In genomic region chr12:46578190-46578982, GRCh38 we compare ENCODE assay signal across 21 cellular contexts.
DNase-seq lines count a peak whose midpoint lies in the region; ATAC-seq, FAIRE-seq and TF ChIP-seq lines count a peak whose summit lies in the region.
"Had no signal": no experiment of that assay in that cellular context is flagged by ENCODE, and none has a peak within 500 bp of the region (broad histone marks: within the 10 kb centered on the region; RNA-seq: fewer than 3 reads in every experiment).

No MANE protein-coding gene starts in this region.

- H3K4me3 ChIP-seq in Panc1 (ENCODE audit: low read depth in 2 of 2, low read length in 2 of 2) (no peak overlapping the region), keratinocyte (ENCODE audit: control insufficient read depth in 2 of 3, extremely low read depth in 1 of 3, insufficient read depth in 2 of 3, low read depth in 1 of 3, low read length in 3 of 3) (no peak overlapping the region), suprapubic skin (no peak overlapping the region), transverse colon (no peak overlapping the region)
- H3K4me3 ChIP-seq: MG63 had no signal

- no peak for TF ChIP-seq CTCF in Panc1 (IDR thresholded peaks at IDR 0.05)
- TF ChIP-seq CTCF in keratinocyte (optimal IDR thresholded peaks at IDR 0.05 in 1 of 3, IDR thresholded peaks at IDR 0.05 in 1 of 3, conservative IDR thresholded peaks at IDR 0.05 in 1 of 3; ENCODE audit: extremely low read depth in 1 of 3, insufficient read depth in 2 of 3, low read length in 3 of 3): no peak
- TF ChIP-seq CTCF in suprapubic skin (IDR thresholded peaks at IDR 0.05): no peak
- no peak for TF ChIP-seq CTCF in transverse colon (IDR thresholded peaks at IDR 0.05)

- H3K79me2 ChIP-seq in keratinocyte (ENCODE audit: control insufficient read depth, insufficient read depth, low read length): no peaks in the 10 kb centered on the region

- H3K9me1 ChIP-seq in keratinocyte (ENCODE audit: control insufficient read depth, extremely low read depth, insufficient read depth, low read length): no peaks in the 10 kb centered on the region

- ATAC-seq in Panc1 (no peak), GM19023 (IDR thresholded peaks at IDR 0.05; ENCODE audit: unreplicated experiment) (no peak)

- WGBS in suprapubic skin: 70% methylated on average over 4 of the region's 4 CpGs
- 73 to 79% methylated on average over 4 of the region's 4 CpGs for WGBS in transverse colon (ENCODE audit: low coverage in 1 of 2), 2 donors

- no peak overlapping the region for H3K4me2 ChIP-seq in keratinocyte (ENCODE audit: control insufficient read depth, extremely low read depth, insufficient read depth, low read depth, low read length)

- no peak overlapping the region for H2AFZ ChIP-seq in keratinocyte (ENCODE audit: control insufficient read depth, low read length)

- H3K9ac ChIP-seq in keratinocyte (ENCODE audit: control insufficient read depth, extremely low read depth, insufficient read depth, low read length): no peak overlapping the region

- H3K27me3 ChIP-seq in Panc1 (ENCODE audit: control insufficient read depth, insufficient read depth, low read length) (no peaks in the 10 kb centered on the region), keratinocyte (ENCODE audit: control insufficient read depth, extremely low read depth, insufficient read depth, low read length) (no peaks in the 10 kb centered on the region), suprapubic skin (no peaks in the 10 kb centered on the region), transverse colon (no peaks in the 10 kb centered on the region)
- H3K27me3 ChIP-seq: BE2C, MG63 had no signal

- dilution Hi-C loops in keratinocyte (cut with MboI; ENCODE audit: extremely low pct_ligation_motif_present, low sequenced_read_pairs): no loop called here

- intact Hi-C loops in Panc1 (cut with micrococcal nuclease; ENCODE audit: unreplicated experiment): no loop called here
- intact Hi-C loops in transverse colon (cut with DNase I; ENCODE audit: low total_unique reads): no loop called here

- H3K27ac ChIP-seq in Panc1 (ENCODE audit: low read length) (peak overlapping the region; percentile 62; the same call in 1 of the 2 replicates), keratinocyte (ENCODE audit: control insufficient read depth, insufficient read depth, low read length) (peak overlapping the region; percentile 68), suprapubic skin (peak overlapping the region; percentile 28), transverse colon (no peak overlapping the region)
- H3K27ac ChIP-seq: 22Rv1, RWPE1 had no signal

- CTCF ChIA-PET in Panc1 (lab: Charles Lee): no interaction called here

- TF ChIP-seq POLR2A in suprapubic skin (IDR thresholded peaks at IDR 0.05) (no peak), transverse colon (IDR thresholded peaks at IDR 0.05) (no peak)

- in situ Hi-C loops in Panc1 (cut with HindIII; ENCODE audit: low pct_unique_long_range_greater_than_20kb, low sequenced_read_pairs) (no loop called here), transverse colon (cut with MboI; ENCODE audit: low pct_ligation_motif_present in 1 of 4, low pct_unique_long_range_greater_than_20kb in 1 of 4, low sequenced_read_pairs in 3 of 4) (no loop called here)

- no peaks in the 10 kb centered on the region; the same call in 1 of the 2 replicates for H3K9me3 ChIP-seq in Panc1 (ENCODE audit: control insufficient read depth, insufficient read depth, low read depth, low read length)
- H3K9me3 ChIP-seq in keratinocyte (ENCODE audit: control insufficient read depth, low read depth, low read length): no peaks in the 10 kb centered on the region
- no peaks in the 10 kb centered on the region for H3K9me3 ChIP-seq in suprapubic skin
- no peaks in the 10 kb centered on the region for H3K9me3 ChIP-seq in transverse colon
- H3K9me3 ChIP-seq: BE2C had no signal

- DNase-seq in DMS53 (lab: John Stamatoyannopoulos, UW) (peak; percentile 55), DMS53 treated with DMSO at 0.1 percent for 48 hours (lab: John Stamatoyannopoulos, UW; ENCODE audit: unreplicated experiment) (no peak), Panc1 (ENCODE audit: low read depth, low spot score) (no peak), keratinocyte (ENCODE audit: low read depth, low spot score) (no peak), suprapubic skin (ENCODE audit: low spot score in 2 of 2) (no peak), foreskin melanocyte (no peak), transverse colon (no peak)
- DNase-seq: BE2C; CD4-positive, alpha-beta T cell; DND-41; Karpas-422; MG63; NCI-H1105; NCI-H1694 treated with DMSO at 0.1 percent for 48 hours; NCI-H2107; NCI-H526 had no signal

- H3K4me1 ChIP-seq in Panc1 (ENCODE audit: control insufficient read depth, insufficient read depth, low read length) (no peaks in the 10 kb centered on the region), keratinocyte (ENCODE audit: control insufficient read depth, extremely low read depth, insufficient read depth, low read length) (peaks cover 17% of the 10 kb centered on the region), suprapubic skin (peaks cover 34% of the 10 kb centered on the region), transverse colon (no peaks in the 10 kb centered on the region)
- H3K4me1 ChIP-seq: BE2C had no signal

- TF ChIP-seq EP300 in suprapubic skin (IDR thresholded peaks at IDR 0.05) (no peak), transverse colon (IDR thresholded peaks at IDR 0.05; ENCODE audit: low read depth) (no peak)

- POLR2A ChIA-PET in Panc1 (lab: Charles Lee): no interaction called here

- FAIRE-seq in keratinocyte (lab: Jason Lieb, UNC): peak; percentile 23
- FAIRE-seq: G401.6, H1 had no signal

- BruUV-seq in Panc1 (replicated peaks; lab: Mats Ljungman, UMichigan): no TSS peak

- H3K36me3 ChIP-seq in Panc1 (ENCODE audit: control insufficient read depth, insufficient read depth, low read length) (no peaks in the 10 kb centered on the region), keratinocyte (ENCODE audit: control insufficient read depth in 2 of 2, extremely low read depth in 1 of 2, insufficient read depth in 2 of 2, low read length in 2 of 2) (peaks cover 0 to 1% of the 10 kb centered on the region in 2 experiments), suprapubic skin (no peaks in the 10 kb centered on the region), transverse colon (no peaks in the 10 kb centered on the region)
- H3K36me3 ChIP-seq: BE2C, MG63 had no signal

- no peaks in the 10 kb centered on the region for H4K20me1 ChIP-seq in keratinocyte (ENCODE audit: control insufficient read depth, extremely low read depth, insufficient read depth, low read length)

Comparison
In these comparisons a context has a peak if more than half of its experiments do, and no peak if none do; other contexts are left out.
1. H3K27ac ChIP-seq: peak in Panc1 (single experiment), keratinocyte (single experiment) and suprapubic skin (single experiment); none in transverse colon (0 of 4).